14 cellular contexts compared by ENCODE assay signal in genomic region chr10:79454259-79454658, GRCh38. TPM values are rescaled to one million over a fixed set of nuclear protein-coding genes. Genes with fewer than 3 reads are reported as not detected.
DNase-seq lines count a peak whose midpoint lies in the region; ATAC-seq and TF ChIP-seq lines count a peak whose summit lies in the region.
"Had no signal": no experiment of that assay in that cellular context is flagged by ENCODE, and none has a peak within 500 bp of the region (broad histone marks: within the 10 kb centered on the region; RNA-seq: fewer than 3 reads in every experiment).

No MANE protein-coding gene starts in this region.

- no peaks in the 10 kb centered on the region for H3K9me3 ChIP-seq in left lung
- H3K9me3 ChIP-seq in upper lobe of right lung, result no peaks in the 10 kb centered on the region
- H3K9me3 ChIP-seq: transverse colon had no signal

- H3K27ac ChIP-seq in left lung, result peak overlapping the region in 1 of 2 donors; percentile 28
- no peak overlapping the region for H3K27ac ChIP-seq in upper lobe of right lung
- H3K27ac ChIP-seq: cardiac muscle cell, transverse colon had no signal

- peak; percentile 36 for ATAC-seq in Right ventricle myocardium superior (ENCODE audit: poor library complexity)
- ATAC-seq in left lung, result peak; percentile 55
- ATAC-seq in upper lobe of right lung, result peak; percentile 71
- no peak for ATAC-seq in HG03280 (IDR thresholded peaks at IDR 0.05; ENCODE audit: unreplicated experiment)
- ATAC-seq in GM19328 (IDR thresholded peaks at IDR 0.05; ENCODE audit: unreplicated experiment), result no peak
- ATAC-seq: WTC11 had no signal

- no peak for TF ChIP-seq CTCF in choroid plexus epithelial cell (conservative IDR thresholded peaks at IDR 0.05; ENCODE audit: low read depth, low read length)
- TF ChIP-seq CTCF in left lung (IDR thresholded peaks at IDR 0.05), result no peak
- TF ChIP-seq CTCF in upper lobe of right lung (IDR thresholded peaks at IDR 0.05), result no peak

- H3K4me3 ChIP-seq in choroid plexus epithelial cell (ENCODE audit: low read depth, low read length), result no peak overlapping the region
- no peak overlapping the region for H3K4me3 ChIP-seq in left lung
- no peak overlapping the region for H3K4me3 ChIP-seq in upper lobe of right lung
- H3K4me3 ChIP-seq: cardiac muscle cell, transverse colon had no signal

- H3K36me3 ChIP-seq in left lung (no peaks in the 10 kb centered on the region), upper lobe of right lung (no peaks in the 10 kb centered on the region)
- H3K36me3 ChIP-seq: cardiac muscle cell, transverse colon had no signal

- H3K4me1 ChIP-seq in left lung (peaks cover 0 to 11% of the 10 kb centered on the region in 2 donors), upper lobe of right lung (no peaks in the 10 kb centered on the region)

- no peaks in the 10 kb centered on the region for H3K27me3 ChIP-seq in left lung
- no peaks in the 10 kb centered on the region for H3K27me3 ChIP-seq in upper lobe of right lung
- H3K27me3 ChIP-seq: cardiac muscle cell, transverse colon had no signal

- intact Hi-C loops in Right ventricle myocardium superior (cut with DNase I), result no loop called here
- intact Hi-C loops in cardiac septum (cut with DNase I), result no loop called here
- intact Hi-C loops in left lung (cut with DNase I), result no loop called here
- intact Hi-C loops in upper lobe of right lung (cut with DNase I), result no loop called here

- no peak for DNase-seq in Right ventricle myocardium superior
- no peak for DNase-seq in cardiac septum (ENCODE audit: low spot score)
- DNase-seq in choroid plexus epithelial cell (ENCODE audit: low read depth), result peak; percentile 88
- no peak for DNase-seq in left lung
- no peak for DNase-seq in upper lobe of right lung
- no peak for DNase-seq in NCI-H128 (lab: John Stamatoyannopoulos, UW; ENCODE audit: unreplicated experiment)
- DNase-seq: DMS79, foreskin melanocyte, MM.1S, transverse colon had no signal

RNA-seq across cellular contexts. Expression of gene ZCCHC24, which starts 8.8 kb away (rescaled TPM):
- total RNA-seq in Right ventricle myocardium superior (53.3 TPM), cardiac septum (56.6 TPM), left lung (10 to 100 TPM; 31.2 to 42.4 TPM), upper lobe of right lung (32.4 TPM)

RNA-seq across cellular contexts. Expression of gene EIF5AL1, which starts 58.1 kb away (rescaled TPM):
- 0.13 TPM for total RNA-seq in Right ventricle myocardium superior
- 0.08 TPM for total RNA-seq in cardiac septum
- total RNA-seq in left lung, result under 1 TPM; 0.24 to 0.76 TPM
- total RNA-seq in upper lobe of right lung, result 0.14 TPM

Comparison
In these comparisons a context has a peak if more than half of its experiments do, and no peak if none do; other contexts are left out.
1. ATAC-seq: peak in Right ventricle myocardium superior (single experiment), left lung (single experiment) and upper lobe of right lung (single experiment); none in HG03280 (single experiment) and GM19328 (single experiment).